3 cellular contexts compared by ENCODE assay signal in the genomic region with DNA sequence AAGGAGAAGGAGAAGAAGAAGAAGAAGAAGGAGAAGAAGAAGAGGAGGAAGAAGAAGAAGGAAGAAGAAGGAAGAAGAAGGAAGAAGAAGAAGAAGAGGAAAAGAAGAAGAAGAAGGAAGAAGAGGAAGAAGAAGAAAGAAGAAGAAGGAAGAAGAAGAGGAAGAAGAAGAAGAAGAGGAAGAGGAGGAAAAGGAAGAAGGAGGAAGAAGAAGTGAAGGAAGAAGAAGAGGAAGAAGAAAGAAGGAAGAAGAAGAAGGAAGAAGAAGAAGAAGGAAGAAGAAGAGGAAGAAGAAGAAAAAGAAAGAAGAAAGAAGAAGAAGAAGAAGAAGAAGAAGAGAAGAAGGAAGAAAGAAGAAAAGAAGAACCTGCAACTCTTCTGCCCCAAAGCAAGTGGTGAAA.
TF ChIP-seq lines count a peak whose summit lies in the region.

No MANE protein-coding gene starts in this region.

TF ChIP-seq in HepG2, 621 proteins besides CTCF, POLR2A, EP300 and RAD21:
- TF ChIP-seq MAF1 (CRISPR knock-in tag; IDR thresholded peaks at IDR 0.05; ENCODE audit: borderline replicate concordance): no peak
- TF ChIP-seq, protein P1, sequence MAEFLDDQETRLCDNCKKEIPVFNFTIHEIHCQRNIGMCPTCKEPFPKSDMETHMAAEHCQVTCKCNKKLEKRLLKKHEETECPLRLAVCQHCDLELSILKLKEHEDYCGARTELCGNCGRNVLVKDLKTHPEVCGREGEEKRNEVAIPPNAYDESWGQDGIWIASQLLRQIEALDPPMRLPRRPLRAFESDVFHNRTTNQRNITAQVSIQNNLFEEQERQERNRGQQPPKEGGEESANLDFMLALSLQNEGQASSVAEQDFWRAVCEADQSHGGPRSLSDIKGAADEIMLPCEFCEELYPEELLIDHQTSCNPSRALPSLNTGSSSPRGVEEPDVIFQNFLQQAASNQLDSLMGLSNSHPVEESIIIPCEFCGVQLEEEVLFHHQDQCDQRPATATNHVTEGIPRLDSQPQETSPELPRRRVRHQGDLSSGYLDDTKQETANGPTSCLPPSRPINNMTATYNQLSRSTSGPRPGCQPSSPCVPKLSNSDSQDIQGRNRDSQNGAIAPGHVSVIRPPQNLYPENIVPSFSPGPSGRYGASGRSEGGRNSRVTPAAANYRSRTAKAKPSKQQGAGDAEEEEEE (CRISPR knock-in tag; IDR thresholded peaks at IDR 0.05; ENCODE audit: borderline replicate concordance): no peak
- no peak for TF ChIP-seq KLF16 (CRISPR knock-in tag; IDR thresholded peaks at IDR 0.05)
- no peak for TF ChIP-seq ZFP36L2 (CRISPR knock-in tag; IDR thresholded peaks at IDR 0.05)
- peak; percentile 18; the same call in 1 of the 2 replicates for TF ChIP-seq FOXA1 (IDR thresholded peaks at IDR 0.05)
- TF ChIP-seq FOXA1 (CRISPR knock-in tag; IDR thresholded peaks at IDR 0.05): no peak
- peak; percentile 81; the same call in 1 of the 2 replicates for TF ChIP-seq SOX6 (IDR thresholded peaks at IDR 0.05)
- TF ChIP-seq SOX6 (CRISPR knock-in tag; IDR thresholded peaks at IDR 0.05): no peak
- no peak for TF ChIP-seq PHF20 (CRISPR knock-in tag; IDR thresholded peaks at IDR 0.05)
- TF ChIP-seq, protein P2, sequence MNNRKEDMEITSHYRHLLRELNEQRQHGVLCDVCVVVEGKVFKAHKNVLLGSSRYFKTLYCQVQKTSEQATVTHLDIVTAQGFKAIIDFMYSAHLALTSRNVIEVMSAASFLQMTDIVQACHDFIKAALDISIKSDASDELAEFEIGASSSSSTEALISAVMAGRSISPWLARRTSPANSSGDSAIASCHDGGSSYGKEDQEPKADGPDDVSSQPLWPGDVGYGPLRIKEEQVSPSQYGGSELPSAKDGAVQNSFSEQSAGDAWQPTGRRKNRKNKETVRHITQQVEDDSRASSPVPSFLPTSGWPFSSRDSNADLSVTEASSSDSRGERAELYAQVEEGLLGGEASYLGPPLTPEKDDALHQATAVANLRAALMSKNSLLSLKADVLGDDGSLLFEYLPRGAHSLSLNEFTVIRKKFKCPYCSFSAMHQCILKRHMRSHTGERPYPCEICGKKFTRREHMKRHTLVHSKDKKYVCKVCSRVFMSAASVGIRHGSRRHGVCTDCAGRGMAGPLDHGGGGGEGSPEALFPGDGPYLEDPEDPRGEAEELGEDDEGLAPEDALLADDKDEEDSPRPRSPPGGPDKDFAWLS (CRISPR knock-in tag; IDR thresholded peaks at IDR 0.05; ENCODE audit: borderline replicate concordance): no peak

TF ChIP-seq in HEK293, 187 proteins besides CTCF, POLR2A, EP300 and RAD21:
- TF ChIP-seq, protein P3, sequence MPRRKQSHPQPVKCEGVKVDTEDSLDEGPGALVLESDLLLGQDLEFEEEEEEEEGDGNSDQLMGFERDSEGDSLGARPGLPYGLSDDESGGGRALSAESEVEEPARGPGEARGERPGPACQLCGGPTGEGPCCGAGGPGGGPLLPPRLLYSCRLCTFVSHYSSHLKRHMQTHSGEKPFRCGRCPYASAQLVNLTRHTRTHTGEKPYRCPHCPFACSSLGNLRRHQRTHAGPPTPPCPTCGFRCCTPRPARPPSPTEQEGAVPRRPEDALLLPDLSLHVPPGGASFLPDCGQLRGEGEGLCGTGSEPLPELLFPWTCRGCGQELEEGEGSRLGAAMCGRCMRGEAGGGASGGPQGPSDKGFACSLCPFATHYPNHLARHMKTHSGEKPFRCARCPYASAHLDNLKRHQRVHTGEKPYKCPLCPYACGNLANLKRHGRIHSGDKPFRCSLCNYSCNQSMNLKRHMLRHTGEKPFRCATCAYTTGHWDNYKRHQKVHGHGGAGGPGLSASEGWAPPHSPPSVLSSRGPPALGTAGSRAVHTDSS (tag by site-specific recombination; IDR thresholded peaks at IDR 0.05): peak; percentile 71
- TF ChIP-seq, protein P4, sequence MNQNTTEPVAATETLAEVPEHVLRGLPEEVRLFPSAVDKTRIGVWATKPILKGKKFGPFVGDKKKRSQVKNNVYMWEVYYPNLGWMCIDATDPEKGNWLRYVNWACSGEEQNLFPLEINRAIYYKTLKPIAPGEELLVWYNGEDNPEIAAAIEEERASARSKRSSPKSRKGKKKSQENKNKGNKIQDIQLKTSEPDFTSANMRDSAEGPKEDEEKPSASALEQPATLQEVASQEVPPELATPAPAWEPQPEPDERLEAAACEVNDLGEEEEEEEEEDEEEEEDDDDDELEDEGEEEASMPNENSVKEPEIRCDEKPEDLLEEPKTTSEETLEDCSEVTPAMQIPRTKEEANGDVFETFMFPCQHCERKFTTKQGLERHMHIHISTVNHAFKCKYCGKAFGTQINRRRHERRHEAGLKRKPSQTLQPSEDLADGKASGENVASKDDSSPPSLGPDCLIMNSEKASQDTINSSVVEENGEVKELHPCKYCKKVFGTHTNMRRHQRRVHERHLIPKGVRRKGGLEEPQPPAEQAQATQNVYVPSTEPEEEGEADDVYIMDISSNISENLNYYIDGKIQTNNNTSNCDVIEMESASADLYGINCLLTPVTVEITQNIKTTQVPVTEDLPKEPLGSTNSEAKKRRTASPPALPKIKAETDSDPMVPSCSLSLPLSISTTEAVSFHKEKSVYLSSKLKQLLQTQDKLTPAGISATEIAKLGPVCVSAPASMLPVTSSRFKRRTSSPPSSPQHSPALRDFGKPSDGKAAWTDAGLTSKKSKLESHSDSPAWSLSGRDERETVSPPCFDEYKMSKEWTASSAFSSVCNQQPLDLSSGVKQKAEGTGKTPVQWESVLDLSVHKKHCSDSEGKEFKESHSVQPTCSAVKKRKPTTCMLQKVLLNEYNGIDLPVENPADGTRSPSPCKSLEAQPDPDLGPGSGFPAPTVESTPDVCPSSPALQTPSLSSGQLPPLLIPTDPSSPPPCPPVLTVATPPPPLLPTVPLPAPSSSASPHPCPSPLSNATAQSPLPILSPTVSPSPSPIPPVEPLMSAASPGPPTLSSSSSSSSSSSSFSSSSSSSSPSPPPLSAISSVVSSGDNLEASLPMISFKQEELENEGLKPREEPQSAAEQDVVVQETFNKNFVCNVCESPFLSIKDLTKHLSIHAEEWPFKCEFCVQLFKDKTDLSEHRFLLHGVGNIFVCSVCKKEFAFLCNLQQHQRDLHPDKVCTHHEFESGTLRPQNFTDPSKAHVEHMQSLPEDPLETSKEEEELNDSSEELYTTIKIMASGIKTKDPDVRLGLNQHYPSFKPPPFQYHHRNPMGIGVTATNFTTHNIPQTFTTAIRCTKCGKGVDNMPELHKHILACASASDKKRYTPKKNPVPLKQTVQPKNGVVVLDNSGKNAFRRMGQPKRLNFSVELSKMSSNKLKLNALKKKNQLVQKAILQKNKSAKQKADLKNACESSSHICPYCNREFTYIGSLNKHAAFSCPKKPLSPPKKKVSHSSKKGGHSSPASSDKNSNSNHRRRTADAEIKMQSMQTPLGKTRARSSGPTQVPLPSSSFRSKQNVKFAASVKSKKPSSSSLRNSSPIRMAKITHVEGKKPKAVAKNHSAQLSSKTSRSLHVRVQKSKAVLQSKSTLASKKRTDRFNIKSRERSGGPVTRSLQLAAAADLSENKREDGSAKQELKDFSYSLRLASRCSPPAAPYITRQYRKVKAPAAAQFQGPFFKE (tag by site-specific recombination; IDR thresholded peaks at IDR 0.05; ENCODE audit: borderline replicate concordance): no peak

TF ChIP-seq in K562, 482 proteins besides CTCF, POLR2A, EP300 and RAD21:
- TF ChIP-seq, protein P5, sequence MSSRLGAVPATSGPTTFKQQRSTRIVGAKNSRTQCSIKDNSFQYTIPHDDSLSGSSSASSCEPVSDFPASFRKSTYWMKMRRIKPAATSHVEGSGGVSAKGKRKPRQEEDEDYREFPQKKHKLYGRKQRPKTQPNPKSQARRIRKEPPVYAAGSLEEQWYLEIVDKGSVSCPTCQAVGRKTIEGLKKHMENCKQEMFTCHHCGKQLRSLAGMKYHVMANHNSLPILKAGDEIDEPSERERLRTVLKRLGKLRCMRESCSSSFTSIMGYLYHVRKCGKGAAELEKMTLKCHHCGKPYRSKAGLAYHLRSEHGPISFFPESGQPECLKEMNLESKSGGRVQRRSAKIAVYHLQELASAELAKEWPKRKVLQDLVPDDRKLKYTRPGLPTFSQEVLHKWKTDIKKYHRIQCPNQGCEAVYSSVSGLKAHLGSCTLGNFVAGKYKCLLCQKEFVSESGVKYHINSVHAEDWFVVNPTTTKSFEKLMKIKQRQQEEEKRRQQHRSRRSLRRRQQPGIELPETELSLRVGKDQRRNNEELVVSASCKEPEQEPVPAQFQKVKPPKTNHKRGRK (tag; IDR thresholded peaks at IDR 0.05): peak; percentile 36; the same call in 1 of the 2 replicates
- TF ChIP-seq ZNF655 (CRISPR knock-in tag; IDR thresholded peaks at IDR 0.05) (no peak), ZNF740 (CRISPR knock-in tag; IDR thresholded peaks at IDR 0.05) (no peak), ZNF740 (tag; IDR thresholded peaks at IDR 0.05) (no peak), CTCFL (IDR thresholded peaks at IDR 0.05; ENCODE audit: borderline replicate concordance, insufficient read depth, low read depth, low read length, poor library complexity, severe bottlenecking) (no peak), POLR2AphosphoS2 (IDR thresholded peaks at IDR 0.05; ENCODE audit: low read length) (no peak)
- TF ChIP-seq, protein P6, sequence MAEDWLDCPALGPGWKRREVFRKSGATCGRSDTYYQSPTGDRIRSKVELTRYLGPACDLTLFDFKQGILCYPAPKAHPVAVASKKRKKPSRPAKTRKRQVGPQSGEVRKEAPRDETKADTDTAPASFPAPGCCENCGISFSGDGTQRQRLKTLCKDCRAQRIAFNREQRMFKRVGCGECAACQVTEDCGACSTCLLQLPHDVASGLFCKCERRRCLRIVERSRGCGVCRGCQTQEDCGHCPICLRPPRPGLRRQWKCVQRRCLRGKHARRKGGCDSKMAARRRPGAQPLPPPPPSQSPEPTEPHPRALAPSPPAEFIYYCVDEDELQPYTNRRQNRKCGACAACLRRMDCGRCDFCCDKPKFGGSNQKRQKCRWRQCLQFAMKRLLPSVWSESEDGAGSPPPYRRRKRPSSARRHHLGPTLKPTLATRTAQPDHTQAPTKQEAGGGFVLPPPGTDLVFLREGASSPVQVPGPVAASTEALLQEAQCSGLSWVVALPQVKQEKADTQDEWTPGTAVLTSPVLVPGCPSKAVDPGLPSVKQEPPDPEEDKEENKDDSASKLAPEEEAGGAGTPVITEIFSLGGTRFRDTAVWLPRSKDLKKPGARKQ (CRISPR knock-in tag; IDR thresholded peaks at IDR 0.05): no peak
